Comparison of ENCODE assay signal across 1 cellular context in genomic region chr21:38490411-38491020, GRCh38.
TF ChIP-seq lines count a peak whose summit lies in the region.

No MANE protein-coding gene starts in this region.

TF ChIP-seq in WTC11, 78 proteins besides CTCF, POLR2A, EP300 and RAD21 (continued from another document):
- no peak for TF ChIP-seq USF1 (CRISPR knock-in tag; IDR thresholded peaks at IDR 0.05)
- TF ChIP-seq ZNF121 (CRISPR knock-in tag; IDR thresholded peaks at IDR 0.05) = peak; percentile 65; the same call in 1 of the 2 replicates
